9 cellular contexts compared by ENCODE assay signal in genomic region chr2:170408461-170409163, GRCh38.
A peak's percentile ranks its signal among the peaks of the same experiment; 100 is the strongest.
DNase-seq lines count a peak whose midpoint lies in the region; ATAC-seq and TF ChIP-seq lines count a peak whose summit lies in the region.
"Had no signal": no experiment of that assay in that cellular context is flagged by ENCODE, and none has a peak within 500 bp of the region (broad histone marks: within the 10 kb centered on the region; RNA-seq: fewer than 3 reads in every experiment).

No MANE protein-coding gene starts in this region.

- in situ Hi-C loops in GM13977 (cut with MboI; ENCODE audit: low pct_unique_long_range_greater_than_20kb, low sequenced_read_pairs, unreplicated experiment) = loop anchor here (25.0 kb wide), 1 partner anchor 304 kb away; the partner anchor contains the start of gene SP5

- H3K9ac ChIP-seq in PC-3 (ENCODE audit: low read length) (no peak overlapping the region), mesenchymal stem cell (ENCODE audit: low read length) (no peak overlapping the region)

- H3K4me2 ChIP-seq in PC-3 (ENCODE audit: low read length) = peak overlapping the region; percentile 84
- H3K4me2 ChIP-seq in mesenchymal stem cell (ENCODE audit: low read length, poor library complexity, severe bottlenecking) = no peak overlapping the region

- POLR2A ChIA-PET in HEK293T (lab: Yijun Ruan, JAX) = interaction anchor here (1.0 kb wide), 1 partner anchor 64 kb away, joined by 3 read pairs; no protein-coding TSS in a partner anchor
- POLR2A ChIA-PET in PC-3 (lab: Charles Lee; ENCODE audit: unreplicated experiment) = no interaction called here
- POLR2A ChIA-PET in activated CD4-positive, alpha-beta memory T cell treated with anti-CD3 and anti-CD28 coated beads for 36 hours (lab: Charles Lee) = no interaction called here

- H3K4me3 ChIP-seq in PC-3 (ENCODE audit: low read length) (peak overlapping the region; percentile 56; the same call in 1 of the 2 replicates), mesenchymal stem cell (ENCODE audit: insufficient read depth in 1 of 2, low read depth in 1 of 2, low read length in 2 of 2) (no peak overlapping the region)

- H3K23ac ChIP-seq in mesenchymal stem cell (ENCODE audit: low read length in 2 of 2) = no peak overlapping the region

- no peak overlapping the region for H4K8ac ChIP-seq in mesenchymal stem cell (ENCODE audit: low read length)

- H3K4me1 ChIP-seq in PC-3 (ENCODE audit: insufficient read depth, low read length) (peaks cover 18% of the 10 kb centered on the region), mesenchymal stem cell (ENCODE audit: control insufficient read depth, insufficient read depth, low read depth, low read length) (no peaks in the 10 kb centered on the region)

- H2BK5ac ChIP-seq in mesenchymal stem cell (ENCODE audit: low read depth, low read length, poor library complexity, severe bottlenecking) = no peak overlapping the region

- H3K27me3 ChIP-seq in PC-3 (ENCODE audit: low read length) = no peaks in the 10 kb centered on the region
- peaks cover 21 to 24% of the 10 kb centered on the region in 2 experiments for H3K27me3 ChIP-seq in mesenchymal stem cell (ENCODE audit: control insufficient read depth in 1 of 2, insufficient read depth in 1 of 2, low read length in 2 of 2)

- no peak overlapping the region for H2BK120ac ChIP-seq in mesenchymal stem cell (ENCODE audit: low read depth, low read length)

- H3K36me3 ChIP-seq in PC-3 (ENCODE audit: low read depth, low read length) = no peaks in the 10 kb centered on the region
- H3K36me3 ChIP-seq in mesenchymal stem cell (ENCODE audit: control insufficient read depth in 1 of 2, insufficient read depth in 2 of 2, low read depth in 1 of 2, low read length in 2 of 2) = no peaks in the 10 kb centered on the region
- H3K36me3 ChIP-seq: transverse colon had no signal

- H3K4me1 Mint-ChIP-seq in activated CD4-positive, alpha-beta memory T cell treated with anti-CD3 and anti-CD28 coated beads for 36 hours (ENCODE audit: low read depth) = peaks cover 5% of the 10 kb centered on the region

- no peaks in the 10 kb centered on the region for H3K79me2 ChIP-seq in PC-3 (ENCODE audit: low read length)

- no peak overlapping the region for H3K4ac ChIP-seq in mesenchymal stem cell (ENCODE audit: low read depth in 1 of 2, low read length in 2 of 2)

- H4K20me1 ChIP-seq in PC-3 (ENCODE audit: low read length) = no peaks in the 10 kb centered on the region

- TF ChIP-seq CTCF in GM13977 (IDR thresholded peaks at IDR 0.05; ENCODE audit: extremely low read depth, insufficient read depth, missing control alignments) (peak; percentile 7), PC-3 (conservative IDR thresholded peaks at IDR 0.05; ENCODE audit: low read depth, low read length) (no peak)

- WGBS in mesenchymal stem cell = 46% methylated on average over 5 of the region's 6 CpGs

- ATAC-seq in PC-3 = peak; percentile 48; the same call in 1 of the 2 replicates
- no peak for ATAC-seq in HG03045 (IDR thresholded peaks at IDR 0.05; ENCODE audit: unreplicated experiment)
- no peak for ATAC-seq in GM19467 (IDR thresholded peaks at IDR 0.05; ENCODE audit: unreplicated experiment)

- H2AFZ ChIP-seq in PC-3 (ENCODE audit: low read length) = peak overlapping the region; percentile 70
- no peak overlapping the region for H2AFZ ChIP-seq in mesenchymal stem cell (ENCODE audit: low read depth, low read length)

- H3K9me2 ChIP-seq in PC-3 (replicated peaks; ENCODE audit: low read length) = no peaks in the 10 kb centered on the region

- H3F3A ChIP-seq in PC-3 (ENCODE audit: low read length, unreplicated experiment) = no peaks in the 10 kb centered on the region

- H3K14ac ChIP-seq in mesenchymal stem cell (ENCODE audit: low read length in 2 of 2) = no peak overlapping the region

- CTCF ChIA-PET in HEK293T (lab: Yijun Ruan, JAX) = interaction anchor here (0.6 to 2.5 kb wide), 13 partner anchors 9 to 404 kb away, joined by 3 to 22 read pairs (median 4); no protein-coding TSS in a partner anchor
- CTCF ChIA-PET in PC-3 (lab: Charles Lee) = no interaction called here
- CTCF ChIA-PET in activated CD4-positive, alpha-beta memory T cell treated with anti-CD3 and anti-CD28 coated beads for 36 hours (lab: Charles Lee) = interaction anchor here (0.6 to 3.1 kb wide), 35 partner anchors 11 to 581 kb away, joined by 3 to 37 read pairs (median 4); partner anchors contain the start of genes GAD1 and UBR3

- intact Hi-C loops in PC-3 (cut with micrococcal nuclease) = loop anchor here (10.0 kb wide), 1 partner anchor 306 kb away; the partner anchor contains the start of gene SP5
- intact Hi-C loops in activated CD4-positive, alpha-beta memory T cell treated with anti-CD3 and anti-CD28 coated beads for 36 hours (cut with micrococcal nuclease) = loop anchor here (1.0 to 5.0 kb wide), 3 partner anchors 46 to 407 kb away; no protein-coding TSS in a partner anchor

- DNase-seq in GM13977 (ENCODE audit: low spot score) = no peak
- DNase-seq in HEK293T (ENCODE audit: extremely low spot score) = peak; percentile 12
- no peak for DNase-seq in PC-3
- peak; percentile 53 for DNase-seq in medulla oblongata (ENCODE audit: extremely low spot score)
- no peak for DNase-seq in activated CD4-positive, alpha-beta memory T cell treated with anti-CD3 and anti-CD28 coated beads for 36 hours
- DNase-seq in mesenchymal stem cell = no peak

- H3K27ac ChIP-seq in PC-3 (ENCODE audit: low read length) = no peak overlapping the region
- no peak overlapping the region for H3K27ac ChIP-seq in mesenchymal stem cell (ENCODE audit: low read length, poor library complexity, severe bottlenecking)
- H3K27ac ChIP-seq: transverse colon had no signal

- no peaks in the 10 kb centered on the region for H3K36me3 Mint-ChIP-seq in activated CD4-positive, alpha-beta memory T cell treated with anti-CD3 and anti-CD28 coated beads for 36 hours

- H2BK15ac ChIP-seq in mesenchymal stem cell (ENCODE audit: low read depth, poor library complexity, severe bottlenecking) = no peak overlapping the region

- H3K79me1 ChIP-seq in mesenchymal stem cell (replicated peaks; ENCODE audit: low read length, poor library complexity, severe bottlenecking) = no peaks in the 10 kb centered on the region

- H3K27me3 Mint-ChIP-seq in activated CD4-positive, alpha-beta memory T cell treated with anti-CD3 and anti-CD28 coated beads for 36 hours = peaks cover 20% of the 10 kb centered on the region

- no peak overlapping the region for H3K18ac ChIP-seq in mesenchymal stem cell (ENCODE audit: low read depth in 1 of 2, low read length in 2 of 2)

- H3K27ac Mint-ChIP-seq in activated CD4-positive, alpha-beta memory T cell treated with anti-CD3 and anti-CD28 coated beads for 36 hours = no peak overlapping the region

- BruUV-seq in PC-3 (replicated peaks; lab: Mats Ljungman, UMichigan) = no TSS peak

- no peaks in the 10 kb centered on the region for H3K9me3 Mint-ChIP-seq in activated CD4-positive, alpha-beta memory T cell treated with anti-CD3 and anti-CD28 coated beads for 36 hours

- H2BK12ac ChIP-seq in mesenchymal stem cell (ENCODE audit: low read length in 2 of 2) = no peak overlapping the region

- H4K91ac ChIP-seq in mesenchymal stem cell (ENCODE audit: low read length) = no peak overlapping the region

- H3K9me3 ChIP-seq in PC-3 (ENCODE audit: low read length) (no peaks in the 10 kb centered on the region), mesenchymal stem cell (ENCODE audit: control insufficient read depth, low read length) (no peaks in the 10 kb centered on the region)
- H3K9me3 ChIP-seq: transverse colon had no signal

- no peak overlapping the region for H3K4me3 Mint-ChIP-seq in activated CD4-positive, alpha-beta memory T cell treated with anti-CD3 and anti-CD28 coated beads for 36 hours

- no peak overlapping the region for H2AK5ac ChIP-seq in mesenchymal stem cell (ENCODE audit: low read length, severe bottlenecking)

TF ChIP-seq in HEK293T, 16 proteins besides CTCF, POLR2A, EP300 and RAD21:
- TF ChIP-seq SP1 (IDR thresholded peaks at IDR 0.05) (no peak), TARDBP (IDR thresholded peaks at IDR 0.05) (no peak), FOXM1 (IDR thresholded peaks at IDR 0.05; ENCODE audit: borderline replicate concordance) (no peak), CTBP1 (IDR thresholded peaks at IDR 0.05; ENCODE audit: borderline replicate concordance) (no peak), ZNF384 (IDR thresholded peaks at IDR 0.05) (no peak), LEF1 (IDR thresholded peaks at IDR 0.05; ENCODE audit: borderline replicate concordance) (no peak), HDGF (IDR thresholded peaks at IDR 0.05; ENCODE audit: borderline replicate concordance) (no peak), L3MBTL2 (conservative IDR thresholded peaks at IDR 0.05) (no peak), ELF4 (IDR thresholded peaks at IDR 0.05) (no peak), ARNT (IDR thresholded peaks at IDR 0.05) (no peak)
TF ChIP-seq in HEK293T: peak in this region for 0.

Comparison
In these comparisons a context has a peak if more than half of its experiments do, and no peak if none do; other contexts are left out.
1. DNase-seq: peak in HEK293T (single experiment) and medulla oblongata (single experiment); none in GM13977 (single experiment), PC-3 (single experiment), activated CD4-positive, alpha-beta memory T cell treated with anti-CD3 and anti-CD28 coated beads for 36 hours (single experiment) and mesenchymal stem cell (single experiment).